Comparison of ENCODE assay signal across 11 cellular contexts in genomic region chr11:102429691-102430090, GRCh38. TPM values are rescaled to one million over a fixed set of nuclear protein-coding genes. Genes with fewer than 3 reads are reported as not detected.
DNase-seq lines count a peak whose midpoint lies in the region; ATAC-seq and TF ChIP-seq lines count a peak whose summit lies in the region.
"Had no signal": no experiment of that assay in that cellular context is flagged by ENCODE, and none has a peak within 500 bp of the region (broad histone marks: within the 10 kb centered on the region; RNA-seq: fewer than 3 reads in every experiment).

No MANE protein-coding gene starts in this region.

- TF ChIP-seq CTCF in HEK293 (tag by site-specific recombination; IDR thresholded peaks at IDR 0.05) (no peak), osteocyte (IDR thresholded peaks at IDR 0.05) (no peak), lower lobe of right lung (IDR thresholded peaks at IDR 0.05) (no peak)

- CTCF ChIA-PET in HEK293 (lab: Yijun Ruan, JAX) = no interaction called here

- DNase-seq in T-helper 1 cell = no peak
- DNase-seq in activated T-helper 2 cell treated with anti-CD3 and anti-CD28 coated beads, Interferon-gamma antibody, Interleukin-2, Interleukin-4, amounts not matched to agents 10 μg/mL and 5 μg/mL and 100 μg/mL, durations not matched to agents 14 hours and 24 hours and 36 hours (ENCODE audit: low spot score) = no peak
- no peak for DNase-seq in osteocyte (ENCODE audit: extremely low spot score, unreplicated experiment)
- DNase-seq in lower lobe of right lung = no peak
- no peak for DNase-seq in KG1 (lab: John Stamatoyannopoulos, UW)
- DNase-seq: erythroblast; NK-92 treated with Interleukin-12 subunit alpha and Interleukin-12 subunit beta, amount 100 ng/mL, for 24 hours; trophoblast cell had no signal

- intact Hi-C loops in activated T-helper 2 cell treated with anti-CD3 and anti-CD28 coated beads, Interferon-gamma antibody, Interleukin-2, Interleukin-4, amounts not matched to agents 10 μg/mL and 5 μg/mL and 100 μg/mL, durations not matched to agents 14 hours and 24 hours and 36 hours (cut with micrococcal nuclease) = loop anchor here (1.0 to 2.0 kb wide), 2 partner anchors 12 to 21 kb away; no protein-coding TSS in a partner anchor
- intact Hi-C loops in lower lobe of right lung (cut with DNase I) = no loop called here

- H3K4me3 ChIP-seq in HEK293 (ENCODE audit: low read depth, low read length) (no peak overlapping the region), lower lobe of right lung (no peak overlapping the region)

- H3K9me3 Mint-ChIP-seq in T-helper 1 cell treated with Interleukin-12 subunit alpha and Interleukin-12 subunit beta and Interleukin-4 antibody, amounts not matched to agents 30 μg/mL and 1 μg/mL, for 36 hours = peaks cover 27% of the 10 kb centered on the region
- peaks cover 30% of the 10 kb centered on the region for H3K9me3 Mint-ChIP-seq in activated T-helper 2 cell treated with anti-CD3 and anti-CD28 coated beads, Interferon-gamma antibody, Interleukin-2, Interleukin-4, amounts not matched to agents 10 μg/mL and 5 μg/mL and 100 μg/mL, durations not matched to agents 14 hours and 24 hours and 36 hours
- H3K9me3 Mint-ChIP-seq in osteocyte (ENCODE audit: unreplicated experiment) = peaks cover 6% of the 10 kb centered on the region

- ATAC-seq in lower lobe of right lung = no peak
- ATAC-seq in HG03378 (IDR thresholded peaks at IDR 0.05; ENCODE audit: unreplicated experiment) = no peak

- no peak overlapping the region for H3K4me3 Mint-ChIP-seq in T-helper 1 cell treated with Interleukin-12 subunit alpha and Interleukin-12 subunit beta and Interleukin-4 antibody, amounts not matched to agents 30 μg/mL and 1 μg/mL, for 36 hours
- H3K4me3 Mint-ChIP-seq in activated T-helper 2 cell treated with anti-CD3 and anti-CD28 coated beads, Interferon-gamma antibody, Interleukin-2, Interleukin-4, amounts not matched to agents 10 μg/mL and 5 μg/mL and 100 μg/mL, durations not matched to agents 14 hours and 24 hours and 36 hours (ENCODE audit: low read depth) = no peak overlapping the region
- no peak overlapping the region for H3K4me3 Mint-ChIP-seq in osteocyte (ENCODE audit: unreplicated experiment)

- H3K36me3 ChIP-seq in HEK293 (ENCODE audit: control insufficient read depth in 2 of 2, insufficient read depth in 1 of 2, low read length in 2 of 2) (peaks cover 0 to 10% of the 10 kb centered on the region in 2 experiments; a peak in 1 of 3 replicates), lower lobe of right lung (no peaks in the 10 kb centered on the region)

- H3K27ac Mint-ChIP-seq in T-helper 1 cell treated with Interleukin-12 subunit alpha and Interleukin-12 subunit beta and Interleukin-4 antibody, amounts not matched to agents 30 μg/mL and 1 μg/mL, for 36 hours = peak overlapping the region; percentile 53
- peak overlapping the region; percentile 31 for H3K27ac Mint-ChIP-seq in activated T-helper 2 cell treated with anti-CD3 and anti-CD28 coated beads, Interferon-gamma antibody, Interleukin-2, Interleukin-4, amounts not matched to agents 10 μg/mL and 5 μg/mL and 100 μg/mL, durations not matched to agents 14 hours and 24 hours and 36 hours
- peak overlapping the region; percentile 78 for H3K27ac Mint-ChIP-seq in osteocyte (ENCODE audit: unreplicated experiment)

- H3K36me3 Mint-ChIP-seq in T-helper 1 cell treated with Interleukin-12 subunit alpha and Interleukin-12 subunit beta and Interleukin-4 antibody, amounts not matched to agents 30 μg/mL and 1 μg/mL, for 36 hours (ENCODE audit: low read depth) = peaks cover 64% of the 10 kb centered on the region
- peaks cover 80% of the 10 kb centered on the region for H3K36me3 Mint-ChIP-seq in activated T-helper 2 cell treated with anti-CD3 and anti-CD28 coated beads, Interferon-gamma antibody, Interleukin-2, Interleukin-4, amounts not matched to agents 10 μg/mL and 5 μg/mL and 100 μg/mL, durations not matched to agents 14 hours and 24 hours and 36 hours (ENCODE audit: low read depth)
- peaks cover 18% of the 10 kb centered on the region for H3K36me3 Mint-ChIP-seq in osteocyte (ENCODE audit: unreplicated experiment)

- POLR2A ChIA-PET in HEK293 (lab: Yijun Ruan, JAX) = no interaction called here

- peaks cover 41% of the 10 kb centered on the region for H3K4me1 Mint-ChIP-seq in T-helper 1 cell treated with Interleukin-12 subunit alpha and Interleukin-12 subunit beta and Interleukin-4 antibody, amounts not matched to agents 30 μg/mL and 1 μg/mL, for 36 hours (ENCODE audit: low read depth)
- peaks cover 42% of the 10 kb centered on the region for H3K4me1 Mint-ChIP-seq in activated T-helper 2 cell treated with anti-CD3 and anti-CD28 coated beads, Interferon-gamma antibody, Interleukin-2, Interleukin-4, amounts not matched to agents 10 μg/mL and 5 μg/mL and 100 μg/mL, durations not matched to agents 14 hours and 24 hours and 36 hours (ENCODE audit: low read depth)
- H3K4me1 Mint-ChIP-seq in osteocyte (ENCODE audit: unreplicated experiment) = peaks cover 41% of the 10 kb centered on the region

- H3K4me1 ChIP-seq in HEK293 (ENCODE audit: control insufficient read depth, insufficient read depth, low read length) (no peaks in the 10 kb centered on the region), lower lobe of right lung (peaks cover 11% of the 10 kb centered on the region)

- no peaks in the 10 kb centered on the region for H3K27me3 Mint-ChIP-seq in T-helper 1 cell treated with Interleukin-12 subunit alpha and Interleukin-12 subunit beta and Interleukin-4 antibody, amounts not matched to agents 30 μg/mL and 1 μg/mL, for 36 hours (ENCODE audit: low read depth)
- H3K27me3 Mint-ChIP-seq in activated T-helper 2 cell treated with anti-CD3 and anti-CD28 coated beads, Interferon-gamma antibody, Interleukin-2, Interleukin-4, amounts not matched to agents 10 μg/mL and 5 μg/mL and 100 μg/mL, durations not matched to agents 14 hours and 24 hours and 36 hours (ENCODE audit: low read depth) = no peaks in the 10 kb centered on the region
- H3K27me3 Mint-ChIP-seq in osteocyte (ENCODE audit: unreplicated experiment) = no peaks in the 10 kb centered on the region

- H3K27ac ChIP-seq in HEK293 (ENCODE audit: extremely low read depth, low read depth, low read length) (no peak overlapping the region), lower lobe of right lung (no peak overlapping the region)

- H3K27me3 ChIP-seq in lower lobe of right lung (ENCODE audit: low read depth) = no peaks in the 10 kb centered on the region

- H3K9me3 ChIP-seq in HEK293 (ENCODE audit: control insufficient read depth, insufficient read depth, low read depth, low read length) (no peaks in the 10 kb centered on the region), lower lobe of right lung (no peaks in the 10 kb centered on the region)

TF ChIP-seq in HEK293, 187 proteins besides CTCF, POLR2A, EP300 and RAD21:
- TF ChIP-seq OSR2 (tag by site-specific recombination; IDR thresholded peaks at IDR 0.05) (peak; percentile 79; the same call in 1 of the 2 replicates), ZNF785 (tag by site-specific recombination; IDR thresholded peaks at IDR 0.05) (no peak), PRDM10 (tag by site-specific recombination; IDR thresholded peaks at IDR 0.05) (no peak)

RNA-seq across cellular contexts. Expression of gene TMEM123, which starts 22.9 kb away (rescaled TPM):
- total RNA-seq in activated T-helper 2 cell treated with anti-CD3 and anti-CD28 coated beads, Interferon-gamma antibody, Interleukin-2, Interleukin-4, amounts not matched to agents 10 μg/mL and 5 μg/mL and 100 μg/mL, durations not matched to agents 14 hours and 24 hours and 36 hours = 202 and 204 TPM in 2 replicates
- total RNA-seq in osteocyte (244 and 250 TPM in 2 replicates), lower lobe of right lung (199 TPM)
